In genomic region chr19:11848594-11849263, GRCh38 we compare ENCODE assay signal across 8 cellular contexts. TPM values are rescaled to one million over a fixed set of nuclear protein-coding genes. Genes with fewer than 3 reads are reported as not detected.
DNase-seq lines count a peak whose midpoint lies in the region; ATAC-seq and TF ChIP-seq lines count a peak whose summit lies in the region.

Gene ZNF439 (plus strand): TSS chr19:11848726. CDS start chr19:11848868, 142 bp downstream.

- 0 to 1% methylated on average over 53 of the region's 53 CpGs for WGBS in heart right ventricle, 2 donors
- WGBS in transverse colon (ENCODE audit: low coverage in 1 of 2), 2 donors, result 1% methylated on average over 52 of the region's 53 CpGs; no CpG with 5 or more reads in 1 of the 2 donors

- in situ Hi-C loops in transverse colon (cut with MboI; ENCODE audit: low pct_ligation_motif_present in 1 of 4, low pct_unique_long_range_greater_than_20kb in 1 of 4, low sequenced_read_pairs in 3 of 4), result no loop called here

- peak within 1 kb of the TSS; percentile 45 for H3K4me3 ChIP-seq in MG63
- peak within 1 kb of the TSS; percentile 78 for H3K4me3 ChIP-seq in adipocyte (ENCODE audit: low read length)
- peak within 1 kb of the TSS; percentile 47 to 94 (median 71) for H3K4me3 ChIP-seq in heart right ventricle
- H3K4me3 ChIP-seq in transverse colon, result peak within 1 kb of the TSS; percentile 43 to 78 (median 55)

- H3K27me3 ChIP-seq in MG63, result no peaks in the 10 kb centered on the region; the same call in 1 of the 2 replicates
- H3K27me3 ChIP-seq in adipocyte (replicated peaks; ENCODE audit: control insufficient read depth, insufficient read depth, low read length), result no peaks in the 10 kb centered on the region
- H3K27me3 ChIP-seq in heart right ventricle, result no peaks in the 10 kb centered on the region
- H3K27me3 ChIP-seq in transverse colon, result no peaks in the 10 kb centered on the region

- peak within 1 kb of the TSS in 9 of 10 donors; percentile 32 to 74 (median 54) for H3K27ac ChIP-seq in heart right ventricle
- H3K27ac ChIP-seq in transverse colon, result peak within 1 kb of the TSS; percentile 70 to 78 (median 74)

- peak within 1 kb of the TSS; percentile 24 for H3K27ac Mint-ChIP-seq in progenitor cell of endocrine pancreas

- peak within 1 kb of the TSS; percentile 48 for H3K9ac ChIP-seq in adipocyte (ENCODE audit: low read length)

- peak within 1 kb of the TSS; percentile 60 for H3K4me3 Mint-ChIP-seq in progenitor cell of endocrine pancreas (ENCODE audit: low read depth)

- H3K36me3 Mint-ChIP-seq in progenitor cell of endocrine pancreas (ENCODE audit: insufficient read depth), result peaks cover 2% of the 10 kb centered on the region

- no peaks in the 10 kb centered on the region for H3K4me1 Mint-ChIP-seq in progenitor cell of endocrine pancreas (ENCODE audit: low read depth)

- TF ChIP-seq POLR2A in transverse colon (IDR thresholded peaks at IDR 0.05), result peak; percentile 68

- TF ChIP-seq CTCF in heart right ventricle (IDR thresholded peaks at IDR 0.05), result no peak
- no peak for TF ChIP-seq CTCF in progenitor cell of endocrine pancreas (IDR thresholded peaks at IDR 0.05; ENCODE audit: unreplicated experiment)
- TF ChIP-seq CTCF in transverse colon (IDR thresholded peaks at IDR 0.05), result no peak

- DNase-seq in AML-193 (lab: John Stamatoyannopoulos, UW) (peak; percentile 87 to 94), MG63 (peak; percentile 66), T follicular helper cell (ENCODE audit: low read depth) (peak; percentile 84), adipocyte (ENCODE audit: low read depth) (peak; percentile 95), heart right ventricle (peak; percentile 91), progenitor cell of endocrine pancreas (ENCODE audit: low spot score, unreplicated experiment) (peak; percentile 12), transverse colon (peak; percentile 95)

- no peaks in the 10 kb centered on the region for H3K36me3 ChIP-seq in MG63
- H3K36me3 ChIP-seq in adipocyte (ENCODE audit: control insufficient read depth, insufficient read depth, low read length, severe bottlenecking), result no peaks in the 10 kb centered on the region
- peaks cover 0 to 11% (median 0%) of the 10 kb centered on the region in 9 donors for H3K36me3 ChIP-seq in heart right ventricle
- no peaks in the 10 kb centered on the region for H3K36me3 ChIP-seq in transverse colon

- intact Hi-C loops in heart right ventricle (cut with DNase I), result no loop called here
- intact Hi-C loops in transverse colon (cut with DNase I; ENCODE audit: low total_unique reads), result no loop called here

- peaks cover 20% of the 10 kb centered on the region for H3K9me3 ChIP-seq in MG63
- no peaks in the 10 kb centered on the region for H3K9me3 ChIP-seq in adipocyte (ENCODE audit: control insufficient read depth, low read length)
- peaks cover 0 to 13% (median 0%) of the 10 kb centered on the region in 11 donors for H3K9me3 ChIP-seq in heart right ventricle
- no peaks in the 10 kb centered on the region for H3K9me3 ChIP-seq in transverse colon

- H3K9me3 Mint-ChIP-seq in progenitor cell of endocrine pancreas (ENCODE audit: low read depth), result peaks cover 8% of the 10 kb centered on the region

- peak; percentile 91 for ATAC-seq in GM19397 (IDR thresholded peaks at IDR 0.05; ENCODE audit: unreplicated experiment)
- ATAC-seq in heart right ventricle, result peak; percentile 98 to 100 (median 100)

- H3K4me1 ChIP-seq in adipocyte (ENCODE audit: control insufficient read depth, insufficient read depth, low read length) (peaks cover 4% of the 10 kb centered on the region), heart right ventricle (peaks cover 0 to 22% (median 15%) of the 10 kb centered on the region in 9 donors), transverse colon (peaks cover 2 to 18% (median 3%) of the 10 kb centered on the region in 4 donors)

- peaks cover 3% of the 10 kb centered on the region for H3K27me3 Mint-ChIP-seq in progenitor cell of endocrine pancreas

- TF ChIP-seq EP300 in transverse colon (IDR thresholded peaks at IDR 0.05; ENCODE audit: low read depth), result no peak

RNA-seq across cellular contexts. Expression of gene ZNF439, which starts in this region (rescaled TPM):
- total RNA-seq in MG63 (2014; rRNA removed; shearing (Covaris generic); ENCODE audit: low replicate concordance), result 0.40 and 0.64 TPM in 2 replicates
- 1 to 10 TPM; 2.5 to 4.9 (median 3.9) TPM for total RNA-seq in heart right ventricle
- 10 to 100 TPM in 1 of 2 donors, 1 to 10 TPM in 1; 2.6 to 15.4 TPM for polyA plus RNA-seq in heart right ventricle
- total RNA-seq in progenitor cell of endocrine pancreas, result 2.0 and 2.5 TPM in 2 replicates
- total RNA-seq in transverse colon, result 10 to 100 TPM; 14.6 to 20.3 (median 16.0) TPM

Comparison
In these comparisons a context has a peak if more than half of its experiments do, and no peak if none do; other contexts are left out.
1. Peak in every context shown above with its lines: DNase-seq, ATAC-seq, H3K4me3 ChIP-seq and H3K27ac ChIP-seq.
2. Peak in DNase-seq and H3K4me3 ChIP-seq in MG63; RNA of the gene not detected or under 1 TPM.
3. DNase-seq: peak in every context shown above with its lines; median percentile 95 in adipocyte; 95 in transverse colon; 91 in heart right ventricle; 90 in AML-193; 84 in T follicular helper cell; 66 in MG63; 12 in progenitor cell of endocrine pancreas.